ENCODE assay signal across 8 cellular contexts in the genomic region with DNA sequence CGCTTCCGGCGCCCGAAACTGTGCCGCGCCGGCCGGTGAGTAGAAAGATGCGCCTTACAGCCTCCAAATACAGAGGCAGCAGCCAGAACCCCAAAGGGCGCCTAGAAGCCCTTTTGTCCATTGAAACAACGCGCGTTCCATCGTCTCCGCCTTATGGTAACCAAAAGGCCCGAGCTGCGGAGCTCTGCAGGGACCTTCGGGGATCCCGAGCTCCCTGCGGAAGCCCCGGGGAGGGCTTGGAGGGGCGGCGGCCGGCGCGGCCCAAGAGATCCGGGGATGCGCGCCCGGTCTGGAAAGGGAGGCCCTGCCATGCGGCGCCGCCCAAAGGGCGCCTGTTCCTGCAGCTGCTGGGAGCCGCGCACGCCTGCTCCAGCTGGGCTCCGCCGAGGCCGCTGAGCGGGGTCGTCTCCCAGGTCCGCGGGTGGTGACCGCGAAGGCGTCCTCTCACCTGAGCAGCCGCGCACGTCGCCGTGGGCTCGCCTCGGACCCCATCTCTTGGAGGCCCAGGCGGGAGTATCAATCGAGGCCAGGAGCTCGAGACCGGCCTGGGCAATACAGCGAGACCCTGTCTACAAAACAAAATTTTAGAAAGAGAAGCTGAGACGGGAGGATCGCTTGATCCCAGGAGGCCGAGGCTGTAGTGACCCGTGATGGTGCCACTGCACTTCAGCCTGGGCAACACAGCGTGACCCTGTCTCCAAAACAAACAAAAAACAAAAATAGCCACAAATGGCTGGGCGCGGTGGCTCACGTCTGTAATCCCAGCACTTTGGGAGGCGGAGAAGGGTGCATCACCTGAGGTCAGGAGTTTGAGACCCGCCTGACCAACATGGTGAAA. TPM values are rescaled to one million over a fixed set of nuclear protein-coding genes. Genes with fewer than 3 reads are reported as not detected.
DNase-seq lines count a peak whose midpoint lies in the region; ATAC-seq and TF ChIP-seq lines count a peak whose summit lies in the region.

No MANE protein-coding gene starts in this region.

- H3K4me3 ChIP-seq in HEK293 (ENCODE audit: low read depth, low read length): peak overlapping the region; percentile 53

- ATAC-seq in stimulated activated naive CD8-positive, alpha-beta T cell treated with anti-CD3 and anti-CD28 coated beads, Interleukin-15, Interleukin-2, amounts not matched to agents 100 U/mL and 50 U/mL, for 24 hours: peak; percentile 2

- TF ChIP-seq CTCF in HEK293 (tag by site-specific recombination; IDR thresholded peaks at IDR 0.05) (peak; percentile 6; the same call in 1 of the 2 replicates), brain (conservative IDR thresholded peaks at IDR 0.05) (no peak)

- POLR2A ChIA-PET in HEK293 (lab: Yijun Ruan, JAX): interaction anchor here (0.6 to 2.4 kb wide), 9 partner anchors 9 to 484 kb away, joined by 3 to 25 read pairs (median 4); partner anchors contain the start of genes C16orf95 and KLHDC4

- peaks cover 0 to 3% (median 0%) of the 10 kb centered on the region in 5 experiments for H3K9me3 Mint-ChIP-seq in brain

- peak overlapping the region; percentile 82 for H3K27ac ChIP-seq in HEK293 (ENCODE audit: extremely low read depth, low read depth, low read length)

- peak overlapping the region; percentile 90 to 96 (median 95) for H3K27ac Mint-ChIP-seq in brain

- H3K9me3 ChIP-seq in HEK293 (ENCODE audit: control insufficient read depth, insufficient read depth, low read depth, low read length): no peaks in the 10 kb centered on the region

- peaks cover 9% of the 10 kb centered on the region for H3K4me1 ChIP-seq in HEK293 (ENCODE audit: control insufficient read depth, insufficient read depth, low read length)

- no peaks in the 10 kb centered on the region; a peak in 1 of 3 replicates for H3K36me3 ChIP-seq in HEK293 (ENCODE audit: control insufficient read depth in 2 of 2, insufficient read depth in 1 of 2, low read length in 2 of 2)

- H3K4me1 Mint-ChIP-seq in brain: peaks cover 70% of the 10 kb centered on the region

- peaks cover 12% of the 10 kb centered on the region for H3K36me3 Mint-ChIP-seq in brain

- DNase-seq in NCI-H82 (lab: John Stamatoyannopoulos, UW) (peak; percentile 86), NCI-H82 treated with DMSO at 0.1 percent for 48 hours (lab: John Stamatoyannopoulos, UW; ENCODE audit: unreplicated experiment) (no peak), NAMALWA (ENCODE audit: low spot score) (peak; percentile 44), kidney tubule cell (ENCODE audit: low spot score) (peak; percentile 43)
- DNase-seq in stimulated activated naive CD8-positive, alpha-beta T cell treated with anti-CD3 and anti-CD28 coated beads, Interleukin-15, Interleukin-2, amounts not matched to agents 100 U/mL and 50 U/mL, for 24 hours: no peak
- no peak for DNase-seq in central memory CD4-positive, alpha-beta T cell

- peak overlapping the region; percentile 86 to 92 (median 90) for H3K4me3 Mint-ChIP-seq in brain

- CTCF ChIA-PET in HEK293 (lab: Yijun Ruan, JAX): interaction anchor here (0.6 to 1.6 kb wide), 5 partner anchors 10 to 1374 kb away, joined by 3 to 8 read pairs (median 4); no protein-coding TSS in a partner anchor

- peaks cover 6% of the 10 kb centered on the region for H3K27me3 Mint-ChIP-seq in brain

TF ChIP-seq in HEK293, 187 proteins besides CTCF, POLR2A, EP300 and RAD21 (continues in another document):
- TF ChIP-seq ZNF398 (tag by site-specific recombination; IDR thresholded peaks at IDR 0.05) (0 out of 2 replicates have a peak, but pooled peaks have one; percentile 4), ZNF514 (tag by site-specific recombination; IDR thresholded peaks at IDR 0.05) (no peak), KLF17 (tag by site-specific recombination; IDR thresholded peaks at IDR 0.05) (no peak), ZNF660 (tag by site-specific recombination; IDR thresholded peaks at IDR 0.05) (0 out of 2 replicates have a peak, but pooled peaks have one; percentile 53), RBAK (tag by site-specific recombination; IDR thresholded peaks at IDR 0.05) (no peak), ZNF121 (tag by site-specific recombination; IDR thresholded peaks at IDR 0.05) (peak; percentile 100), ZNF112 (tag by site-specific recombination; IDR thresholded peaks at IDR 0.05) (no peak)
- TF ChIP-seq, protein P1, sequence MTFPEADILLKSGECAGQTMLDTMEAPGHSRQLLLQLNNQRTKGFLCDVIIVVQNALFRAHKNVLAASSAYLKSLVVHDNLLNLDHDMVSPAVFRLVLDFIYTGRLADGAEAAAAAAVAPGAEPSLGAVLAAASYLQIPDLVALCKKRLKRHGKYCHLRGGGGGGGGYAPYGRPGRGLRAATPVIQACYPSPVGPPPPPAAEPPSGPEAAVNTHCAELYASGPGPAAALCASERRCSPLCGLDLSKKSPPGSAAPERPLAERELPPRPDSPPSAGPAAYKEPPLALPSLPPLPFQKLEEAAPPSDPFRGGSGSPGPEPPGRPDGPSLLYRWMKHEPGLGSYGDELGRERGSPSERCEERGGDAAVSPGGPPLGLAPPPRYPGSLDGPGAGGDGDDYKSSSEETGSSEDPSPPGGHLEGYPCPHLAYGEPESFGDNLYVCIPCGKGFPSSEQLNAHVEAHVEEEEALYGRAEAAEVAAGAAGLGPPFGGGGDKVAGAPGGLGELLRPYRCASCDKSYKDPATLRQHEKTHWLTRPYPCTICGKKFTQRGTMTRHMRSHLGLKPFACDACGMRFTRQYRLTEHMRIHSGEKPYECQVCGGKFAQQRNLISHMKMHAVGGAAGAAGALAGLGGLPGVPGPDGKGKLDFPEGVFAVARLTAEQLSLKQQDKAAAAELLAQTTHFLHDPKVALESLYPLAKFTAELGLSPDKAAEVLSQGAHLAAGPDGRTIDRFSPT (tag by site-specific recombination; IDR thresholded peaks at IDR 0.05): no peak
- TF ChIP-seq, protein P2, sequence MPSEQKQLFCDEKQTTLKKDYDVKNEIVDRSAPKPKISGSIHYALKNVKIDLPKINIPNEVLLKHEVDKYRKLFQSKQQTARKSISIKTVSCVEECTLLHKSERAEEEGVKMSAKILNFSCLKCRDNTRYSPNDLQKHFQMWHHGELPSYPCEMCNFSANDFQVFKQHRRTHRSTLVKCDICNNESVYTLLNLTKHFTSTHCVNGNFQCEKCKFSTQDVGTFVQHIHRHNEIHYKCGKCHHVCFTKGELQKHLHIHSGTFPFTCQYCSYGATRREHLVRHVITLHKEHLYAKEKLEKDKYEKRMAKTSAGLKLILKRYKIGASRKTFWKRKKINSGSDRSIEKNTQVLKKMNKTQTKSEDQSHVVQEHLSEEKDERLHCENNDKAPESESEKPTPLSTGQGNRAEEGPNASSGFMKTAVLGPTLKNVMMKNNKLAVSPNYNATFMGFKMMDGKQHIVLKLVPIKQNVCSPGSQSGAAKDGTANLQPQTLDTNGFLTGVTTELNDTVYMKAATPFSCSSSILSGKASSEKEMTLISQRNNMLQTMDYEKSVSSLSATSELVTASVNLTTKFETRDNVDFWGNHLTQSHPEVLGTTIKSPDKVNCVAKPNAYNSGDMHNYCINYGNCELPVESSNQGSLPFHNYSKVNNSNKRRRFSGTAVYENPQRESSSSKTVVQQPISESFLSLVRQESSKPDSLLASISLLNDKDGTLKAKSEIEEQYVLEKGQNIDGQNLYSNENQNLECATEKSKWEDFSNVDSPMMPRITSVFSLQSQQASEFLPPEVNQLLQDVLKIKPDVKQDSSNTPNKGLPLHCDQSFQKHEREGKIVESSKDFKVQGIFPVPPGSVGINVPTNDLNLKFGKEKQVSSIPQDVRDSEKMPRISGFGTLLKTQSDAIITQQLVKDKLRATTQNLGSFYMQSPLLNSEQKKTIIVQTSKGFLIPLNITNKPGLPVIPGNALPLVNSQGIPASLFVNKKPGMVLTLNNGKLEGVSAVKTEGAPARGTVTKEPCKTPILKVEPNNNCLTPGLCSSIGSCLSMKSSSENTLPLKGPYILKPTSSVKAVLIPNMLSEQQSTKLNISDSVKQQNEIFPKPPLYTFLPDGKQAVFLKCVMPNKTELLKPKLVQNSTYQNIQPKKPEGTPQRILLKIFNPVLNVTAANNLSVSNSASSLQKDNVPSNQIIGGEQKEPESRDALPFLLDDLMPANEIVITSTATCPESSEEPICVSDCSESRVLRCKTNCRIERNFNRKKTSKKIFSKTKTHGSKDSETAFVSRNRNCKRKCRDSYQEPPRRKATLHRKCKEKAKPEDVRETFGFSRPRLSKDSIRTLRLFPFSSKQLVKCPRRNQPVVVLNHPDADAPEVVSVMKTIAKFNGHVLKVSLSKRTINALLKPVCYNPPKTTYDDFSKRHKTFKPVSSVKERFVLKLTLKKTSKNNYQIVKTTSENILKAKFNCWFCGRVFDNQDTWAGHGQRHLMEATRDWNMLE (tag by site-specific recombination; conservative IDR thresholded peaks at IDR 0.05; ENCODE audit: low read depth): 0 out of 2 replicates have a peak, but pooled peaks have one; percentile 15

RNA-seq across cellular contexts. Expression of gene FBXO31, which starts 0.8 kb away (rescaled TPM):
- polyA plus RNA-seq in brain (ENCODE audit: insufficient read depth, low read depth, low replicate concordance): 33.4 TPM

RNA-seq across cellular contexts. Expression of gene MAP1LC3B, which starts 7.8 kb away (rescaled TPM):
- 82.0 TPM for polyA plus RNA-seq in brain (ENCODE audit: insufficient read depth, low read depth, low replicate concordance)

Comparison
In these comparisons a context has a peak if more than half of its experiments do, and no peak if none do; other contexts are left out.
1. DNase-seq: peak in NCI-H82 (single experiment), NAMALWA (single experiment) and kidney tubule cell (single experiment); none in NCI-H82 treated with DMSO at 0.1 percent for 48 hours (single experiment), stimulated activated naive CD8-positive, alpha-beta T cell treated with anti-CD3 and anti-CD28 coated beads, Interleukin-15, Interleukin-2, amounts not matched to agents 100 U/mL and 50 U/mL, for 24 hours (single experiment) and central memory CD4-positive, alpha-beta T cell (single experiment).